In the genomic region with DNA sequence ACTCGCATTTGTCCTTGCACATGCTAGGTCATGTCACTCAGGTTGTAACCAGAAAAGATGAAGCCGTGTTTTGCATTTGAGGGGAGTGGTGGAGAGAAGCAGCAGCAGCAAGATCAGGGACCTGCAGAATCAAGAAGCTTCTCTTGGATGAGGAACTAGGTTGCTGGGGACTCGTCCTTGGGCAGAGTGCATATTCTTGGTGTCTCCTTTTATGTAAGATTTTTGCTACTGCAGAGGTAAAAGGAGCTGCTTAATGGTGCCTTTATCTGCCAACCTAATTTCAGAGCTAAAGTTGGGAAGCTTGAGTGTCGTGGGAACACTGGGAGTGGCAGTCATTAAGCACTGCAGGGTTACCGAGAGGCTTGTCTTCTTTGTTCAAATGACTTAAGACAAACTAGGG, we compare ENCODE assay signal across 14 cellular contexts.
"Had no signal": no experiment of that assay in that cellular context is flagged by ENCODE, and none has a peak within 500 bp of the region (broad histone marks: within the 10 kb centered on the region; RNA-seq: fewer than 3 reads in every experiment).

No MANE protein-coding gene starts in this region.

- H2AFZ ChIP-seq: hepatocyte had no signal

- H3K27me3 ChIP-seq: hepatocyte, right lobe of liver, spleen, testis, transverse colon had no signal

- H3K4me1 ChIP-seq: foreskin keratinocyte, pancreas, right lobe of liver, spleen, testis, transverse colon had no signal

- H3K9me3 ChIP-seq: pancreas, right lobe of liver, spleen, testis, transverse colon had no signal

- H3K27ac ChIP-seq: foreskin keratinocyte, hepatocyte, pancreas, right lobe of liver, spleen, testis had no signal

- H3K36me3 ChIP-seq: pancreas, right lobe of liver, spleen, transverse colon had no signal

- ATAC-seq: natural killer cell; stimulated activated naive CD8-positive, alpha-beta T cell treated with anti-CD3 and anti-CD28 coated beads, Interleukin-15, amount 100 ng/mL, for 72 hours had no signal

- DNase-seq: cerebellar nuclear complex; natural killer cell; occipital lobe; right lobe of liver; spleen; stimulated activated CD4-positive, alpha-beta T cell treated with anti-CD3 and anti-CD28 coated beads, Interleukin-2, amount 100 ng/mL, for 24 hours; stimulated activated CD4-positive, alpha-beta T cell treated with anti-CD3 and anti-CD28 coated beads, Interleukin-4, amount 100 ng/mL, for 4 hours; stimulated activated naive B cell treated with anti-CD40 and anti-IgM and Interleukin-4, amounts not matched to agents 10 μg/mL and 1 μg/mL and 100 μg/mL, for 72 hours; stimulated activated naive CD8-positive, alpha-beta T cell treated with anti-CD3 and anti-CD28 coated beads, Interleukin-15, amount 100 ng/mL, for 72 hours; testis; transverse colon had no signal

- H3K4me3 ChIP-seq: hepatocyte, pancreas, right lobe of liver, spleen, testis, transverse colon had no signal

- H3K4me2 ChIP-seq: hepatocyte had no signal

- H3K79me2 ChIP-seq: hepatocyte had no signal
